9 cellular contexts compared by ENCODE assay signal in genomic region chr16:74226361-74226979, GRCh38.
DNase-seq lines count a peak whose midpoint lies in the region; ATAC-seq and TF ChIP-seq lines count a peak whose summit lies in the region.
"Had no signal": no experiment of that assay in that cellular context is flagged by ENCODE, and none has a peak within 500 bp of the region (broad histone marks: within the 10 kb centered on the region; RNA-seq: fewer than 3 reads in every experiment).

No MANE protein-coding gene starts in this region.

- H3K79me2 ChIP-seq in OCI-LY7 (ENCODE audit: insufficient read depth, low read depth, low read length) = no peaks in the 10 kb centered on the region

- H3K9me3 ChIP-seq in breast epithelium (no peaks in the 10 kb centered on the region), OCI-LY7 (ENCODE audit: low read length) (no peaks in the 10 kb centered on the region)

- H3K9me3 Mint-ChIP-seq in MCF 10A (ENCODE audit: unreplicated experiment) (no peaks in the 10 kb centered on the region), type B pancreatic cell (no peaks in the 10 kb centered on the region)
- H3K9me3 Mint-ChIP-seq in activated T-cell treated with anti-CD3 and anti-CD28 coated beads, Interleukin-2, amount 50 U/mL, for 72 hours = no peaks in the 10 kb centered on the region
- no peaks in the 10 kb centered on the region for H3K9me3 Mint-ChIP-seq in activated naive CD8-positive, alpha-beta T cell treated with anti-CD3 and anti-CD28 coated beads for 36 hours

- H3K36me3 Mint-ChIP-seq in MCF 10A (ENCODE audit: insufficient read depth, unreplicated experiment) = no peaks in the 10 kb centered on the region
- no peaks in the 10 kb centered on the region for H3K36me3 Mint-ChIP-seq in type B pancreatic cell
- no peaks in the 10 kb centered on the region for H3K36me3 Mint-ChIP-seq in activated T-cell treated with anti-CD3 and anti-CD28 coated beads, Interleukin-2, amount 50 U/mL, for 72 hours (ENCODE audit: insufficient read depth in 2 of 2)
- no peaks in the 10 kb centered on the region for H3K36me3 Mint-ChIP-seq in activated naive CD8-positive, alpha-beta T cell treated with anti-CD3 and anti-CD28 coated beads for 36 hours

- ATAC-seq in activated T-cell treated with anti-CD3 and anti-CD28 coated beads, Interleukin-2, amount 50 U/mL, for 72 hours (replicated peaks in 1 of 2) = no peak

- H3K4me3 ChIP-seq in breast epithelium = no peak overlapping the region
- no peak overlapping the region for H3K4me3 ChIP-seq in OCI-LY7 (ENCODE audit: low read depth, low read length, poor library complexity, severe bottlenecking)
- H3K4me3 ChIP-seq in fibroblast of villous mesenchyme (ENCODE audit: low read depth, low read length) = no peak overlapping the region

- CTCF ChIA-PET in MCF 10A (lab: Yijun Ruan, JAX) (interaction anchor here (0.5 to 3.3 kb wide), 29 partner anchors 9 to 1758 kb away, joined by 3 to 26 read pairs (median 4); no protein-coding TSS in a partner anchor), OCI-LY7 (lab: Charles Lee; ENCODE audit: unreplicated experiment) (no interaction called here)

- BruUV-seq in MCF 10A (replicated peaks; lab: Mats Ljungman, UMichigan) (no TSS peak), OCI-LY7 (replicated peaks; lab: Mats Ljungman, UMichigan) (no TSS peak)

- no peaks in the 10 kb centered on the region for H3K36me3 ChIP-seq in breast epithelium
- H3K36me3 ChIP-seq in OCI-LY7 (ENCODE audit: insufficient read depth, low read length) = no peaks in the 10 kb centered on the region

- H3K4me2 ChIP-seq in OCI-LY7 (ENCODE audit: low read length) = no peak overlapping the region

- TF ChIP-seq CTCF in MCF 10A (IDR thresholded peaks at IDR 0.05; ENCODE audit: unreplicated experiment) = peak; percentile 54
- no peak for TF ChIP-seq CTCF in breast epithelium (IDR thresholded peaks at IDR 0.05)
- TF ChIP-seq CTCF in OCI-LY7 (conservative IDR thresholded peaks at IDR 0.05; ENCODE audit: low read length) = peak; percentile 76
- peak; percentile 48 for TF ChIP-seq CTCF in fibroblast of villous mesenchyme (IDR thresholded peaks at IDR 0.05; ENCODE audit: insufficient read depth, low read depth, low read length)
- TF ChIP-seq CTCF in type B pancreatic cell (conservative IDR thresholded peaks at IDR 0.05) = peak; percentile 80

- H3K4me1 ChIP-seq in breast epithelium (no peaks in the 10 kb centered on the region), OCI-LY7 (ENCODE audit: insufficient read depth, low read length, poor library complexity, severe bottlenecking) (no peaks in the 10 kb centered on the region)

- H3K4me3 Mint-ChIP-seq in MCF 10A (ENCODE audit: unreplicated experiment) (no peak overlapping the region), type B pancreatic cell (no peak overlapping the region)
- no peak overlapping the region for H3K4me3 Mint-ChIP-seq in activated T-cell treated with anti-CD3 and anti-CD28 coated beads, Interleukin-2, amount 50 U/mL, for 72 hours
- no peak overlapping the region for H3K4me3 Mint-ChIP-seq in activated naive CD8-positive, alpha-beta T cell treated with anti-CD3 and anti-CD28 coated beads for 36 hours

- H3K27ac Mint-ChIP-seq in MCF 10A (ENCODE audit: low read depth, unreplicated experiment) (no peak overlapping the region), type B pancreatic cell (no peak overlapping the region)
- no peak overlapping the region for H3K27ac Mint-ChIP-seq in activated T-cell treated with anti-CD3 and anti-CD28 coated beads, Interleukin-2, amount 50 U/mL, for 72 hours
- no peak overlapping the region for H3K27ac Mint-ChIP-seq in activated naive CD8-positive, alpha-beta T cell treated with anti-CD3 and anti-CD28 coated beads for 36 hours

- no peaks in the 10 kb centered on the region for H3K4me1 Mint-ChIP-seq in MCF 10A (ENCODE audit: insufficient read depth, unreplicated experiment)
- peaks cover 26% of the 10 kb centered on the region for H3K4me1 Mint-ChIP-seq in type B pancreatic cell (ENCODE audit: unreplicated experiment)
- H3K4me1 Mint-ChIP-seq in activated T-cell treated with anti-CD3 and anti-CD28 coated beads, Interleukin-2, amount 50 U/mL, for 72 hours (ENCODE audit: low read depth) = no peaks in the 10 kb centered on the region
- no peaks in the 10 kb centered on the region for H3K4me1 Mint-ChIP-seq in activated naive CD8-positive, alpha-beta T cell treated with anti-CD3 and anti-CD28 coated beads for 36 hours

- DNase-seq in MCF 10A (ENCODE audit: unreplicated experiment) = peak; percentile 14
- DNase-seq in breast epithelium (ENCODE audit: low spot score in 2 of 2) = no peak
- peak; percentile 13 for DNase-seq in OCI-LY7 (ENCODE audit: low spot score)
- peak; percentile 12 for DNase-seq in fibroblast of villous mesenchyme (ENCODE audit: low read depth)
- DNase-seq in type B pancreatic cell (ENCODE audit: extremely low spot score, unreplicated experiment) = no peak
- DNase-seq in activated T-cell treated with anti-CD3 and anti-CD28 coated beads, Interleukin-2, amount 50 U/mL, for 72 hours = no peak
- DNase-seq in activated naive CD8-positive, alpha-beta T cell treated with anti-CD3 and anti-CD28 coated beads for 36 hours = no peak
- no peak for DNase-seq in effector CD8-positive, alpha-beta T cell (lab: John Stamatoyannopoulos, UW)
- DNase-seq: DMS79 treated with DMSO at 0.1 percent for 48 hours had no signal

- no peak overlapping the region for H2AFZ ChIP-seq in OCI-LY7 (ENCODE audit: low read length)

- intact Hi-C loops in MCF 10A (cut with micrococcal nuclease) = loop anchor here (1.0 kb wide), 2 partner anchors 162 to 270 kb away; no protein-coding TSS in a partner anchor
- intact Hi-C loops in breast epithelium (cut with DNase I; ENCODE audit: low total_unique reads) = no loop called here
- intact Hi-C loops in OCI-LY7 (cut with micrococcal nuclease; ENCODE audit: unreplicated experiment) = no loop called here

- no peak for TF ChIP-seq POLR2A in breast epithelium (IDR thresholded peaks at IDR 0.05)

- POLR2A ChIA-PET in MCF 10A (lab: Yijun Ruan, JAX) = interaction anchor here (0.6 to 0.7 kb wide), 3 partner anchors 10 to 657 kb away, joined by 3 read pairs; no protein-coding TSS in a partner anchor
- POLR2A ChIA-PET in OCI-LY7 (lab: Charles Lee) = interaction anchor here (0.6 kb wide), 1 partner anchor 73 kb away, joined by 3 read pairs; no protein-coding TSS in a partner anchor

- no peaks in the 10 kb centered on the region for H4K20me1 ChIP-seq in OCI-LY7 (ENCODE audit: insufficient read depth, low read length)

- no peaks in the 10 kb centered on the region for H3K9me2 ChIP-seq in OCI-LY7 (ENCODE audit: insufficient read depth, low read length)

- H3K27me3 Mint-ChIP-seq in MCF 10A (ENCODE audit: insufficient read depth, unreplicated experiment) (peaks cover 49% of the 10 kb centered on the region), type B pancreatic cell (peaks cover 6% of the 10 kb centered on the region)
- no peaks in the 10 kb centered on the region for H3K27me3 Mint-ChIP-seq in activated T-cell treated with anti-CD3 and anti-CD28 coated beads, Interleukin-2, amount 50 U/mL, for 72 hours (ENCODE audit: low read depth)
- peaks cover 4% of the 10 kb centered on the region for H3K27me3 Mint-ChIP-seq in activated naive CD8-positive, alpha-beta T cell treated with anti-CD3 and anti-CD28 coated beads for 36 hours

- no peak overlapping the region for H3K27ac ChIP-seq in breast epithelium
- no peak overlapping the region for H3K27ac ChIP-seq in OCI-LY7 (ENCODE audit: low read depth, low read length, poor library complexity, severe bottlenecking)

- H3K27me3 ChIP-seq in breast epithelium = no peaks in the 10 kb centered on the region

Comparison
In these comparisons a context has a peak if more than half of its experiments do, and no peak if none do; other contexts are left out.
1. DNase-seq: peak in MCF 10A (single experiment), OCI-LY7 (single experiment) and fibroblast of villous mesenchyme (single experiment); none in breast epithelium (0 of 2), type B pancreatic cell (single experiment), activated T-cell treated with anti-CD3 and anti-CD28 coated beads, Interleukin-2, amount 50 U/mL, for 72 hours (0 of 2), activated naive CD8-positive, alpha-beta T cell treated with anti-CD3 and anti-CD28 coated beads for 36 hours (single experiment) and effector CD8-positive, alpha-beta T cell (single experiment).
2. CTCF ChIP-seq: peak in MCF 10A (single experiment), OCI-LY7 (single experiment), fibroblast of villous mesenchyme (single experiment) and type B pancreatic cell (single experiment); none in breast epithelium (0 of 3).